ENCODE assay signal across 25 cellular contexts in the genomic region with DNA sequence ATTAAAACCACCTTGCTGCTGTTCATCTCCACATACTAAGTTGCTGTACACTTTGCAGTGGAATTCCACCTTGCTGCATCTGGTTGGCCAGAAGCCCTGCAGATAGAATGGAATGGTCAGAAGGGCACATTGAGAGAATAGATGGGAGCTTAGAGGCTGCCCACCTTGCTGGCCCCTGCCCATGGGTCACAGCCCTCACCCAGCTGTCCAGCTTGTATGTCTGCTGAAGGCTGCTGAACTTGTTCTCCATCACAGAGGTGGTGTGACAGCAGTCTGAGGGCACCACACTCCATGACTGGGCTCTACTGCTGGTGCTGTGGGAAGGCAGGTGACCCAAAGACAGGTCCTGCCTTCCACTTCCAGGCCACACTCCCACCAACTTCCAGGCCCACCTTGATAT.
"Had no signal": no experiment of that assay in that cellular context is flagged by ENCODE, and none has a peak within 500 bp of the region (broad histone marks: within the 10 kb centered on the region; RNA-seq: fewer than 3 reads in every experiment).

No MANE protein-coding gene starts in this region.

- H3K4me1 ChIP-seq: colonic mucosa, esophagus muscularis mucosa, esophagus squamous epithelium, foreskin keratinocyte, gastrocnemius medialis, gastroesophageal sphincter, heart left ventricle had no signal

- H3K4me3 ChIP-seq: colonic mucosa, coronary artery, dorsolateral prefrontal cortex, esophagus muscularis mucosa, esophagus squamous epithelium, gastrocnemius medialis, gastroesophageal sphincter, heart left ventricle had no signal

- H3K27ac ChIP-seq: colonic mucosa, coronary artery, dorsolateral prefrontal cortex, epithelial cell of prostate, esophagus muscularis mucosa, esophagus squamous epithelium, foreskin keratinocyte, gastrocnemius medialis, gastroesophageal sphincter, heart left ventricle had no signal

- H3K9me3 ChIP-seq: colonic mucosa, esophagus squamous epithelium, gastrocnemius medialis, heart left ventricle had no signal

- FAIRE-seq: endometrium, endothelial cell of umbilical vein had no signal

- ATAC-seq: effector memory CD8-positive, alpha-beta T cell; esophagus mucosa; foreskin keratinocyte; gastrocnemius medialis; gastroesophageal sphincter; heart left ventricle had no signal

- H3K27me3 ChIP-seq: colonic mucosa, esophagus muscularis mucosa, esophagus squamous epithelium, foreskin keratinocyte, gastrocnemius medialis, gastroesophageal sphincter, heart left ventricle had no signal

- DNase-seq: colonic mucosa; cortex of kidney; dermis blood vessel endothelial cell; dorsolateral prefrontal cortex; effector CD4-positive, alpha-beta T cell; effector CD8-positive, alpha-beta T cell; effector memory CD4-positive, alpha-beta T cell; effector memory CD8-positive, alpha-beta T cell; endodermal cell; erythroblast; esophagus squamous epithelium; foreskin fibroblast; foreskin keratinocyte; foreskin melanocyte; gastrocnemius medialis; glutamatergic neuron; head of caudate nucleus; heart left ventricle had no signal

- H3K36me3 ChIP-seq: colonic mucosa, esophagus muscularis mucosa, esophagus squamous epithelium, gastrocnemius medialis, gastroesophageal sphincter, heart left ventricle had no signal
